Comparison of ENCODE assay signal across 25 cellular contexts in genomic region chr1:245070836-245071615, GRCh38.
DNase-seq lines count a peak whose midpoint lies in the region; ATAC-seq, FAIRE-seq and TF ChIP-seq lines count a peak whose summit lies in the region.
"Had no signal": no experiment of that assay in that cellular context is flagged by ENCODE, and none has a peak within 500 bp of the region (broad histone marks: within the 10 kb centered on the region; RNA-seq: fewer than 3 reads in every experiment).

No MANE protein-coding gene starts in this region.

- H2BK5ac ChIP-seq in IMR-90 (ENCODE audit: low read depth, low read length, poor library complexity, severe bottlenecking) = no peak overlapping the region

- H3K9me3 ChIP-seq in IMR-90 (ENCODE audit: control insufficient read depth, insufficient read depth, low read length) (peaks cover 3% of the 10 kb centered on the region), keratinocyte (ENCODE audit: control insufficient read depth, low read depth, low read length) (no peaks in the 10 kb centered on the region), transverse colon (no peaks in the 10 kb centered on the region)
- H3K9me3 ChIP-seq: Caco-2 had no signal

- TF ChIP-seq RAD21 in IMR-90 (IDR thresholded peaks at IDR 0.05; ENCODE audit: low read length) = no peak

- ATAC-seq in IMR-90 (ENCODE audit: low read depth) (no peak), GM21737 (IDR thresholded peaks at IDR 0.05; ENCODE audit: unreplicated experiment) (no peak)
- ATAC-seq: A549; CD8-positive, alpha-beta T cell; GM12878 had no signal

- no peak overlapping the region for H2BK15ac ChIP-seq in IMR-90 (ENCODE audit: low read depth, low read length)

- dilution Hi-C loops in IMR-90 (cut with HindIII; ENCODE audit: low sequenced_read_pairs, unreplicated experiment) = no loop called here
- dilution Hi-C loops in keratinocyte (cut with MboI; ENCODE audit: extremely low pct_ligation_motif_present, low sequenced_read_pairs) = no loop called here

- POLR2A ChIA-PET in IMR-90 (lab: Charles Lee; ENCODE audit: unreplicated experiment) = no interaction called here

- H3K79me2 ChIP-seq in keratinocyte (ENCODE audit: control insufficient read depth, insufficient read depth, low read length) = no peaks in the 10 kb centered on the region

- H3K9me1 ChIP-seq in IMR-90 (ENCODE audit: insufficient read depth, low read length) (no peaks in the 10 kb centered on the region; the same call in 1 of the 2 replicates), keratinocyte (ENCODE audit: control insufficient read depth, extremely low read depth, insufficient read depth, low read length) (no peaks in the 10 kb centered on the region)

- DNase-seq in NCI-H82 (lab: John Stamatoyannopoulos, UW) = peak; percentile 47
- no peak for DNase-seq in NCI-H82 treated with DMSO at 0.1 percent for 48 hours (lab: John Stamatoyannopoulos, UW; ENCODE audit: unreplicated experiment)
- no peak for DNase-seq in IMR-90
- no peak for DNase-seq in keratinocyte (ENCODE audit: low read depth, low spot score)
- DNase-seq in kidney glomerular epithelial cell (lab: John Stamatoyannopoulos, UW) = no peak
- DNase-seq in transverse colon = no peak
- DNase-seq: AML-193; Caco-2; Calu3; CD4-positive, alpha-beta T cell; CD8-positive, alpha-beta T cell; DMS 273 treated with DMSO at 0.1 percent for 48 hours; DMS153; DMS53; DMS79; DND-41; EL; GDM1 had no signal

- H4K20me1 ChIP-seq in IMR-90 (ENCODE audit: insufficient read depth, low read length) = peaks cover 3% of the 10 kb centered on the region; the same call in 1 of the 2 replicates
- H4K20me1 ChIP-seq in keratinocyte (ENCODE audit: control insufficient read depth, extremely low read depth, insufficient read depth, low read length) = no peaks in the 10 kb centered on the region
- H4K20me1 ChIP-seq: BLaER1 treated with 17β-estradiol and CSF1 and Interleukin-3, amounts not matched to agents 10 nM and 100 nM had no signal

- H3K4me2 ChIP-seq in IMR-90 (ENCODE audit: low read depth, low read length) = no peak overlapping the region
- H3K4me2 ChIP-seq in keratinocyte (ENCODE audit: control insufficient read depth, extremely low read depth, insufficient read depth, low read depth, low read length) = no peak overlapping the region
- H3K4me2 ChIP-seq: A549; BLaER1 treated with 17β-estradiol and CSF1 and Interleukin-3, amounts not matched to agents 10 nM and 100 nM had no signal

- H3K9ac ChIP-seq in IMR-90 (ENCODE audit: low read depth, low read length) (no peak overlapping the region), keratinocyte (ENCODE audit: control insufficient read depth, extremely low read depth, insufficient read depth, low read length) (no peak overlapping the region)
- H3K9ac ChIP-seq: BLaER1 treated with 17β-estradiol and CSF1 and Interleukin-3, amounts not matched to agents 10 nM and 100 nM had no signal

- H2AFZ ChIP-seq in IMR-90 (replicated peaks; ENCODE audit: low read length, poor library complexity) (no peak overlapping the region), keratinocyte (ENCODE audit: control insufficient read depth, low read length) (no peak overlapping the region)

- BruUV-seq in IMR-90 (replicated peaks; lab: Mats Ljungman, UMichigan) = no TSS peak

- TF ChIP-seq EP300 in transverse colon (IDR thresholded peaks at IDR 0.05; ENCODE audit: low read depth) = no peak

- TF ChIP-seq POLR2A in IMR-90 (IDR thresholded peaks at IDR 0.05; ENCODE audit: low read depth, low read length) (no peak), transverse colon (IDR thresholded peaks at IDR 0.05) (no peak)

- H3K27me3 ChIP-seq in IMR-90 (ENCODE audit: control insufficient read depth, insufficient read depth, low read length) (no peaks in the 10 kb centered on the region), keratinocyte (ENCODE audit: control insufficient read depth, extremely low read depth, insufficient read depth, low read length) (no peaks in the 10 kb centered on the region), transverse colon (no peaks in the 10 kb centered on the region)
- H3K27me3 ChIP-seq: BLaER1 treated with 17β-estradiol and CSF1 and Interleukin-3, amounts not matched to agents 10 nM and 100 nM had no signal

- no peaks in the 10 kb centered on the region for H3K79me1 ChIP-seq in IMR-90 (ENCODE audit: low read depth in 1 of 2, low read length in 2 of 2)

- CTCF ChIA-PET in IMR-90 (lab: Yijun Ruan, JAX) = no interaction called here

- no peak overlapping the region for H2BK20ac ChIP-seq in IMR-90 (ENCODE audit: low read depth, low read length)

- H4K5ac ChIP-seq in IMR-90 (ENCODE audit: low read depth, low read length) = no peak overlapping the region

- H3K36me3 ChIP-seq in IMR-90 (ENCODE audit: control insufficient read depth, insufficient read depth, low read length) = no peaks in the 10 kb centered on the region
- H3K36me3 ChIP-seq in keratinocyte (ENCODE audit: control insufficient read depth in 2 of 2, extremely low read depth in 1 of 2, insufficient read depth in 2 of 2, low read length in 2 of 2) = no peaks in the 10 kb centered on the region
- no peaks in the 10 kb centered on the region for H3K36me3 ChIP-seq in transverse colon

- 100% methylated on average over 3 of the region's 10 CpGs; no CpG with 5 or more reads in 1 of the 2 experiments for WGBS in IMR-90 (ENCODE audit: extremely low coverage in 2 of 2, insufficient read length in 1 of 2), 2 experiments
- WGBS in transverse colon (ENCODE audit: low coverage in 1 of 2), 2 donors = 93 to 98% methylated on average over 4 to 10 of the region's 10 CpGs

- H3K4me3 ChIP-seq in IMR-90 (ENCODE audit: insufficient read depth, low read depth, low read length) (no peak overlapping the region), keratinocyte (ENCODE audit: control insufficient read depth in 2 of 3, extremely low read depth in 1 of 3, insufficient read depth in 2 of 3, low read depth in 1 of 3, low read length in 3 of 3) (no peak overlapping the region), transverse colon (no peak overlapping the region)
- H3K4me3 ChIP-seq: A549; BLaER1 treated with 17β-estradiol and CSF1 and Interleukin-3, amounts not matched to agents 10 nM and 100 nM; GM12878 had no signal

- no peak overlapping the region for H2AK5ac ChIP-seq in IMR-90 (ENCODE audit: low read depth, low read length)

- H3K4ac ChIP-seq in IMR-90 (ENCODE audit: low read depth, low read length) = no peak overlapping the region

- FAIRE-seq in keratinocyte (lab: Jason Lieb, UNC) = peak; percentile 34
- FAIRE-seq: A549, GM12878, GM19239 had no signal

- intact Hi-C loops in IMR-90 (cut with micrococcal nuclease) (loop anchor here (10.0 kb wide), 2 partner anchors 314 to 444 kb away; no protein-coding TSS in a partner anchor), transverse colon (cut with DNase I; ENCODE audit: low total_unique reads) (no loop called here)

- no peak overlapping the region for H2BK120ac ChIP-seq in IMR-90 (ENCODE audit: low read depth, low read length)

- TF ChIP-seq CTCF in IMR-90 (conservative IDR thresholded peaks at IDR 0.05; ENCODE audit: low read depth, low read length) (no peak), keratinocyte (optimal IDR thresholded peaks at IDR 0.05 in 1 of 3, IDR thresholded peaks at IDR 0.05 in 1 of 3, conservative IDR thresholded peaks at IDR 0.05 in 1 of 3; ENCODE audit: extremely low read depth in 1 of 3, insufficient read depth in 2 of 3, low read length in 3 of 3) (no peak), transverse colon (IDR thresholded peaks at IDR 0.05) (no peak)

- H2AK9ac ChIP-seq in IMR-90 (replicated peaks; ENCODE audit: low read depth, low read length, poor library complexity) = peak overlapping the region; percentile 19

- H3K27ac ChIP-seq in IMR-90 (ENCODE audit: insufficient read depth, low read length) = no peak overlapping the region
- no peak overlapping the region for H3K27ac ChIP-seq in keratinocyte (ENCODE audit: control insufficient read depth, insufficient read depth, low read length)
- H3K27ac ChIP-seq in transverse colon = no peak overlapping the region
- H3K27ac ChIP-seq: 22Rv1; A549; BLaER1 treated with 17β-estradiol and CSF1 and Interleukin-3, amounts not matched to agents 10 nM and 100 nM; C4-2B had no signal

- H3K4me1 ChIP-seq in IMR-90 (ENCODE audit: control insufficient read depth, insufficient read depth, low read length) = peaks cover 3% of the 10 kb centered on the region; the same call in 1 of the 2 replicates
- H3K4me1 ChIP-seq in keratinocyte (ENCODE audit: control insufficient read depth, extremely low read depth, insufficient read depth, low read length) = no peaks in the 10 kb centered on the region
- peaks cover 0 to 10% (median 2%) of the 10 kb centered on the region in 4 donors for H3K4me1 ChIP-seq in transverse colon
- H3K4me1 ChIP-seq: A549; BLaER1 treated with 17β-estradiol and CSF1 and Interleukin-3, amounts not matched to agents 10 nM and 100 nM; Caco-2 had no signal

- no peak overlapping the region for H3K18ac ChIP-seq in IMR-90 (ENCODE audit: low read depth, low read length)

- no peak overlapping the region for H3K56ac ChIP-seq in IMR-90 (ENCODE audit: extremely low read depth, insufficient read depth, low read length)

- H4K91ac ChIP-seq in IMR-90 (ENCODE audit: insufficient read depth, low read depth, low read length) = no peak overlapping the region

- H4K8ac ChIP-seq in IMR-90 (ENCODE audit: low read depth in 2 of 2, low read length in 2 of 2) = no peak overlapping the region

- in situ Hi-C loops in IMR-90 (cut with MboI; ENCODE audit: low sequenced_read_pairs) (no loop called here), transverse colon (cut with MboI; ENCODE audit: low pct_ligation_motif_present in 1 of 4, low pct_unique_long_range_greater_than_20kb in 1 of 4, low sequenced_read_pairs in 3 of 4) (no loop called here)

- H3K23ac ChIP-seq in IMR-90 (ENCODE audit: low read depth, low read length) = no peak overlapping the region

- H3K14ac ChIP-seq in IMR-90 (replicated peaks; ENCODE audit: low read depth, low read length) = no peak overlapping the region

TF ChIP-seq in IMR-90, 13 proteins besides CTCF, POLR2A, EP300 and RAD21 (continues in another document):
- TF ChIP-seq CEBPB (IDR thresholded peaks at IDR 0.05; ENCODE audit: low read depth, low read length) = no peak
- TF ChIP-seq, protein P1, sequence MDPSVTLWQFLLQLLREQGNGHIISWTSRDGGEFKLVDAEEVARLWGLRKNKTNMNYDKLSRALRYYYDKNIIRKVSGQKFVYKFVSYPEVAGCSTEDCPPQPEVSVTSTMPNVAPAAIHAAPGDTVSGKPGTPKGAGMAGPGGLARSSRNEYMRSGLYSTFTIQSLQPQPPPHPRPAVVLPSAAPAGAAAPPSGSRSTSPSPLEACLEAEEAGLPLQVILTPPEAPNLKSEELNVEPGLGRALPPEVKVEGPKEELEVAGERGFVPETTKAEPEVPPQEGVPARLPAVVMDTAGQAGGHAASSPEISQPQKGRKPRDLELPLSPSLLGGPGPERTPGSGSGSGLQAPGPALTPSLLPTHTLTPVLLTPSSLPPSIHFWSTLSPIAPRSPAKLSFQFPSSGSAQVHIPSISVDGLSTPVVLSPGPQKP (IDR thresholded peaks at IDR 0.05; ENCODE audit: borderline replicate concordance, low read depth, low read length) = no peak
- TF ChIP-seq CHD1 (IDR thresholded peaks at IDR 0.05; ENCODE audit: low read depth, low read length) = no peak
- no peak for TF ChIP-seq NFE2L2 (IDR thresholded peaks at IDR 0.05; ENCODE audit: low read depth, low read length)
- TF ChIP-seq MAZ (IDR thresholded peaks at IDR 0.05; ENCODE audit: borderline replicate concordance, low read depth, low read length) = no peak
- no peak for TF ChIP-seq RFX5 (IDR thresholded peaks at IDR 0.05; ENCODE audit: low read depth, low read length)
